Comparison of ENCODE assay signal across 10 cellular contexts in genomic region chr12:92735131-92735721, GRCh38. TPM values are rescaled to one million over a fixed set of nuclear protein-coding genes. Genes with fewer than 3 reads are reported as not detected.
A peak's percentile ranks its signal among the peaks of the same experiment; 100 is the strongest.
DNase-seq lines count a peak whose midpoint lies in the region; ATAC-seq and TF ChIP-seq lines count a peak whose summit lies in the region.
"Had no signal": no experiment of that assay in that cellular context is flagged by ENCODE, and none has a peak within 500 bp of the region (broad histone marks: within the 10 kb centered on the region; RNA-seq: fewer than 3 reads in every experiment).

No MANE protein-coding gene starts in this region.

- 0 out of 2 replicates have a peak, but pooled peaks cover 3% of the 10 kb centered on the region for H3K9me3 Mint-ChIP-seq in WTC11
- H3K9me3 Mint-ChIP-seq: activated naive CD8-positive, alpha-beta T cell treated with anti-CD3 and anti-CD28 coated beads, Interleukin-2, amount 50 U/mL, for 24 hours had no signal

- peak in 1 of 4 experiments; percentile 15 for TF ChIP-seq CTCF in gastroesophageal sphincter (IDR thresholded peaks at IDR 0.05)
- no peak for TF ChIP-seq CTCF in suprapubic skin (IDR thresholded peaks at IDR 0.05)
- no peak for TF ChIP-seq CTCF in WTC11 (IDR thresholded peaks at IDR 0.05)
- TF ChIP-seq CTCF in sigmoid colon (IDR thresholded peaks at IDR 0.05) = no peak

- H3K36me3 ChIP-seq in gastroesophageal sphincter = no peaks in the 10 kb centered on the region
- no peaks in the 10 kb centered on the region for H3K36me3 ChIP-seq in suprapubic skin
- H3K36me3 ChIP-seq in sigmoid colon = no peaks in the 10 kb centered on the region
- H3K36me3 ChIP-seq: BLaER1 had no signal

- no peaks in the 10 kb centered on the region for H3K27me3 ChIP-seq in gastroesophageal sphincter
- H3K27me3 ChIP-seq in suprapubic skin = no peaks in the 10 kb centered on the region
- no peaks in the 10 kb centered on the region for H3K27me3 ChIP-seq in sigmoid colon
- H3K27me3 ChIP-seq: BLaER1 had no signal

- H3K4me1 ChIP-seq in gastroesophageal sphincter = peaks cover 5 to 19% (median 8%) of the 10 kb centered on the region in 3 donors
- H3K4me1 ChIP-seq in suprapubic skin = peaks cover 25% of the 10 kb centered on the region
- H3K4me1 ChIP-seq in sigmoid colon = peaks cover 0 to 7% (median 2%) of the 10 kb centered on the region in 4 donors
- H3K4me1 ChIP-seq: BLaER1 had no signal

- H3K4me1 Mint-ChIP-seq in WTC11 = peaks cover 29% of the 10 kb centered on the region
- H3K4me1 Mint-ChIP-seq: activated naive CD8-positive, alpha-beta T cell treated with anti-CD3 and anti-CD28 coated beads, Interleukin-2, amount 50 U/mL, for 24 hours had no signal

- H3K27me3 Mint-ChIP-seq in WTC11 (ENCODE audit: low read depth) = no peaks in the 10 kb centered on the region

- H3K27ac Mint-ChIP-seq in WTC11 = no peak overlapping the region
- H3K27ac Mint-ChIP-seq: activated naive CD8-positive, alpha-beta T cell treated with anti-CD3 and anti-CD28 coated beads, Interleukin-2, amount 50 U/mL, for 24 hours had no signal

- H3K27ac ChIP-seq in gastroesophageal sphincter (peak overlapping the region in 2 of 4 donors; percentile 28 to 37), suprapubic skin (peak overlapping the region; percentile 66), sigmoid colon (peak overlapping the region in 1 of 4 donors; percentile 43)
- H3K27ac ChIP-seq: BLaER1 had no signal

- no peaks in the 10 kb centered on the region for H3K36me3 Mint-ChIP-seq in WTC11

- DNase-seq in NCI-H2081 (lab: John Stamatoyannopoulos, UW) (peak; percentile 26 to 66), NCI-H2081 treated with DMSO at 0.1 percent for 48 hours (lab: John Stamatoyannopoulos, UW) (no peak), OCI-M1 (lab: John Stamatoyannopoulos, UW) (peak; percentile 29), suprapubic skin (ENCODE audit: low spot score in 2 of 2) (no peak), WTC11 (ENCODE audit: low spot score) (no peak), sigmoid colon (no peak)
- DNase-seq in stimulated activated naive CD4-positive, alpha-beta T cell treated with Interleukin-2 at 50 U/mL for 16 hours (lab: John Stamatoyannopoulos, UW) = no peak
- DNase-seq: activated naive CD8-positive, alpha-beta T cell treated with anti-CD3 and anti-CD28 coated beads, Interleukin-2, amount 50 U/mL, for 24 hours had no signal

- no peak overlapping the region for H3K4me3 ChIP-seq in gastroesophageal sphincter
- H3K4me3 ChIP-seq in suprapubic skin = no peak overlapping the region
- no peak overlapping the region for H3K4me3 ChIP-seq in sigmoid colon
- H3K4me3 ChIP-seq: BLaER1 had no signal

- ATAC-seq in gastroesophageal sphincter = peak; percentile 74
- no peak for ATAC-seq in WTC11
- ATAC-seq: activated naive CD8-positive, alpha-beta T cell treated with anti-CD3 and anti-CD28 coated beads, Interleukin-2, amount 50 U/mL, for 24 hours had no signal

- CTCF ChIA-PET in WTC11 (lab: Charles Lee) = interaction anchor here (2.1 kb wide), 1 partner anchor 18 kb away, joined by 7 read pairs; no protein-coding TSS in a partner anchor

- no peaks in the 10 kb centered on the region for H3K9me3 ChIP-seq in gastroesophageal sphincter
- H3K9me3 ChIP-seq in suprapubic skin = no peaks in the 10 kb centered on the region
- H3K9me3 ChIP-seq in sigmoid colon = no peaks in the 10 kb centered on the region
- H3K9me3 ChIP-seq: BLaER1 had no signal

- WGBS in gastroesophageal sphincter (ENCODE audit: low coverage in 1 of 2), 2 donors = 19 to 31% methylated on average over 2 to 3 of the region's 3 CpGs
- WGBS in suprapubic skin = 25% methylated on average over 3 of the region's 3 CpGs
- 56 to 62% methylated on average over 3 of the region's 3 CpGs for WGBS in sigmoid colon, 2 donors

- H3K4me3 Mint-ChIP-seq in WTC11 = no peak overlapping the region
- H3K4me3 Mint-ChIP-seq: activated naive CD8-positive, alpha-beta T cell treated with anti-CD3 and anti-CD28 coated beads, Interleukin-2, amount 50 U/mL, for 24 hours had no signal

- intact Hi-C loops in sigmoid colon (cut with DNase I) = no loop called here

- TF ChIP-seq EP300 in gastroesophageal sphincter (IDR thresholded peaks at IDR 0.05) (no peak), suprapubic skin (IDR thresholded peaks at IDR 0.05) (no peak), sigmoid colon (IDR thresholded peaks at IDR 0.05) (no peak)

- POLR2A ChIA-PET in WTC11 (lab: Charles Lee) = no interaction called here

- TF ChIP-seq POLR2A in gastroesophageal sphincter (IDR thresholded peaks at IDR 0.05) (no peak), suprapubic skin (IDR thresholded peaks at IDR 0.05) (no peak), sigmoid colon (IDR thresholded peaks at IDR 0.05) (no peak)

TF ChIP-seq in WTC11, 78 proteins besides CTCF, POLR2A, EP300 and RAD21:
- TF ChIP-seq JAZF1 (CRISPR knock-in tag; IDR thresholded peaks at IDR 0.05) = no peak
- TF ChIP-seq CREB1 (CRISPR knock-in tag; IDR thresholded peaks at IDR 0.05) = no peak

RNA-seq across cellular contexts. Expression of gene PLEKHG7, which starts 32.4 kb away (rescaled TPM):
- total RNA-seq in gastroesophageal sphincter (not detected), suprapubic skin (not detected), WTC11 (2021) (not detected in 3 replicates), sigmoid colon (under 1 TPM in 1 of 4 donors, not detected in 3; 0.41 TPM)
- under 1 TPM; 0.23 to 0.71 (median 0.60) TPM for polyA plus RNA-seq in sigmoid colon

Comparison
In these comparisons a context has a peak if more than half of its experiments do, and no peak if none do; other contexts are left out.
1. DNase-seq: peak in NCI-H2081 (2 of 2) and OCI-M1 (single experiment); none in NCI-H2081 treated with DMSO at 0.1 percent for 48 hours (single experiment), suprapubic skin (0 of 2), WTC11 (single experiment), stimulated activated naive CD4-positive, alpha-beta T cell treated with Interleukin-2 at 50 U/mL for 16 hours (single experiment) and sigmoid colon (single experiment).